ENCODE assay signal across 8 cellular contexts in genomic region chr4:3074078-3074845, GRCh38. TPM values are rescaled to one million over a fixed set of nuclear protein-coding genes. Genes with fewer than 3 reads are reported as not detected.
DNase-seq lines count a peak whose midpoint lies in the region; ATAC-seq and TF ChIP-seq lines count a peak whose summit lies in the region.

Gene HTT, plus strand, starts transcription at chr4:3074681. Its CDS starts 145 bp downstream, at chr4:3074826.
Gene HTT-AS, minus strand, starts transcription at chr4:3074538.

- peak within 1 kb of the TSS; percentile 87 for H2BK5ac ChIP-seq in trophoblast cell (ENCODE audit: low read depth, low read length, poor library complexity)

- no peak within 1 kb of the TSS for H2AK5ac ChIP-seq in trophoblast cell (ENCODE audit: low read length)

- H3K9ac ChIP-seq in SU-DHL-6 (ENCODE audit: low read length) (peak within 1 kb of the TSS; percentile 79), trophoblast cell (ENCODE audit: low read length) (peak within 1 kb of the TSS; percentile 89)

- peak within 1 kb of the TSS; percentile 78 for H4K91ac ChIP-seq in trophoblast cell (ENCODE audit: low read depth, low read length)

- H2AFZ ChIP-seq in SU-DHL-6 (ENCODE audit: low read depth, low read length, severe bottlenecking) (peak within 1 kb of the TSS; percentile 91), trophoblast cell (ENCODE audit: insufficient read depth, low read length, poor library complexity) (peak within 1 kb of the TSS; percentile 81)

- no CpG with 5 or more reads among the region's 81 CpGs for WGBS in trophoblast cell (ENCODE audit: extremely low coverage, insufficient coverage, insufficient read length)
- WGBS in tibial nerve, 2 donors, result 0 to 1% methylated on average over 7 to 38 of the region's 81 CpGs

- peak within 1 kb of the TSS; percentile 73 for H3K14ac ChIP-seq in trophoblast cell (ENCODE audit: low read length)

- H4K20me1 ChIP-seq in SU-DHL-6 (ENCODE audit: low read depth, low read length), result no peaks in the 10 kb centered on the region; the same call in 1 of the 2 replicates

- H3K4me3 Mint-ChIP-seq in activated naive CD8-positive, alpha-beta T cell treated with anti-CD3 and anti-CD28 coated beads, Interleukin-2, amount 50 U/mL, for 24 hours, result peak within 1 kb of the TSS; percentile 91

- H3K27me3 ChIP-seq in SU-DHL-6 (ENCODE audit: low read length) (no peaks in the 10 kb centered on the region), trophoblast cell (ENCODE audit: insufficient read depth, low read length) (no peaks in the 10 kb centered on the region), tibial nerve (no peaks in the 10 kb centered on the region)

- peak; percentile 84 for ATAC-seq in HG02763 (IDR thresholded peaks at IDR 0.05; ENCODE audit: unreplicated experiment)
- ATAC-seq in activated naive CD8-positive, alpha-beta T cell treated with anti-CD3 and anti-CD28 coated beads, Interleukin-2, amount 50 U/mL, for 24 hours, result peak; percentile 92

- TF ChIP-seq POLR2A in tibial nerve (IDR thresholded peaks at IDR 0.05), result peak; percentile 43 to 75

- H3K36me3 ChIP-seq in SU-DHL-6 (ENCODE audit: low read length) (no peaks in the 10 kb centered on the region), trophoblast cell (ENCODE audit: control insufficient read depth in 1 of 2, insufficient read depth in 2 of 2, low read length in 2 of 2) (no peaks in the 10 kb centered on the region), tibial nerve (peaks cover 0 to 3% (median 0%) of the 10 kb centered on the region in 3 donors)

- peak within 1 kb of the TSS; percentile 84 for H3K27ac Mint-ChIP-seq in activated naive CD8-positive, alpha-beta T cell treated with anti-CD3 and anti-CD28 coated beads, Interleukin-2, amount 50 U/mL, for 24 hours

- H3K4me2 ChIP-seq in SU-DHL-6 (ENCODE audit: low read depth, low read length, poor library complexity, severe bottlenecking) (peak within 1 kb of the TSS; percentile 83), trophoblast cell (ENCODE audit: low read length) (peak within 1 kb of the TSS; percentile 100)

- peaks cover 7% of the 10 kb centered on the region for H3K79me1 ChIP-seq in trophoblast cell (ENCODE audit: low read length)

- peak within 1 kb of the TSS; percentile 93 for H3K4me3 ChIP-seq in GM12875 (ENCODE audit: low read depth, low read length)
- peak within 1 kb of the TSS; percentile 73 for H3K4me3 ChIP-seq in SU-DHL-6 (ENCODE audit: insufficient read depth, low read length, poor library complexity, severe bottlenecking)
- H3K4me3 ChIP-seq in trophoblast cell (ENCODE audit: low read depth, low read length), result peak within 1 kb of the TSS; percentile 96
- H3K4me3 ChIP-seq in tibial nerve, result peak within 1 kb of the TSS; percentile 66 to 94 (median 92)

- intact Hi-C loops in cardiac septum (cut with DNase I), result loop anchor here (10.0 kb wide), 1 partner anchor 881 kb away; no protein-coding TSS in a partner anchor

- H4K8ac ChIP-seq in trophoblast cell (ENCODE audit: low read depth, low read length), result peak within 1 kb of the TSS; percentile 93

- H3K18ac ChIP-seq in trophoblast cell (ENCODE audit: low read length), result peak within 1 kb of the TSS; percentile 93

- no peak within 1 kb of the TSS for H3K23ac ChIP-seq in trophoblast cell (ENCODE audit: low read length)

- no peaks in the 10 kb centered on the region for H3K27me3 Mint-ChIP-seq in activated naive CD8-positive, alpha-beta T cell treated with anti-CD3 and anti-CD28 coated beads, Interleukin-2, amount 50 U/mL, for 24 hours

- no peak for TF ChIP-seq CTCF in GM12875 (IDR thresholded peaks at IDR 0.05; ENCODE audit: borderline replicate concordance, insufficient read depth, low read depth, low read length)
- no peak for TF ChIP-seq CTCF in SU-DHL-6 (IDR thresholded peaks at IDR 0.05; ENCODE audit: insufficient read depth, low read length, poor library complexity, severe bottlenecking)
- peak in 3 of 5 experiments; percentile 21 to 39 (median 37) for TF ChIP-seq CTCF in tibial nerve (IDR thresholded peaks at IDR 0.05)

- peaks cover 29% of the 10 kb centered on the region for H3K4me1 Mint-ChIP-seq in activated naive CD8-positive, alpha-beta T cell treated with anti-CD3 and anti-CD28 coated beads, Interleukin-2, amount 50 U/mL, for 24 hours

- H3K27ac ChIP-seq in SU-DHL-6 (ENCODE audit: low read depth, low read length), result peak within 1 kb of the TSS; percentile 67
- H3K27ac ChIP-seq in trophoblast cell (ENCODE audit: low read depth, low read length), result peak within 1 kb of the TSS; percentile 70
- peak within 1 kb of the TSS; percentile 86 to 93 (median 90) for H3K27ac ChIP-seq in tibial nerve

- DNase-seq in NCI-H128 (lab: John Stamatoyannopoulos, UW; ENCODE audit: unreplicated experiment) (peak; percentile 71), cardiac septum (ENCODE audit: low spot score) (peak; percentile 99), trophoblast cell (peak; percentile 93 to 97), tibial nerve (ENCODE audit: low spot score in 2 of 2) (peak; percentile 96)
- DNase-seq in activated naive CD8-positive, alpha-beta T cell treated with anti-CD3 and anti-CD28 coated beads, Interleukin-2, amount 50 U/mL, for 24 hours, result peak; percentile 97

- peak within 1 kb of the TSS; percentile 92 for H4K12ac ChIP-seq in trophoblast cell (ENCODE audit: low read depth, low read length)

- H3K79me2 ChIP-seq in SU-DHL-6 (ENCODE audit: insufficient read depth, low read length), result peaks cover 44% of the 10 kb centered on the region
- H3K79me2 ChIP-seq in trophoblast cell (ENCODE audit: control insufficient read depth, insufficient read depth, low read length, poor library complexity), result peaks cover 6% of the 10 kb centered on the region

- H2BK120ac ChIP-seq in trophoblast cell (ENCODE audit: insufficient read depth, low read length, poor library complexity), result peak within 1 kb of the TSS; percentile 68

- H3F3A ChIP-seq in SU-DHL-6 (ENCODE audit: insufficient read depth), result peaks cover 13% of the 10 kb centered on the region

- H3K9me3 Mint-ChIP-seq in activated naive CD8-positive, alpha-beta T cell treated with anti-CD3 and anti-CD28 coated beads, Interleukin-2, amount 50 U/mL, for 24 hours, result no peaks in the 10 kb centered on the region

- peaks cover 2% of the 10 kb centered on the region for H3K36me3 Mint-ChIP-seq in activated naive CD8-positive, alpha-beta T cell treated with anti-CD3 and anti-CD28 coated beads, Interleukin-2, amount 50 U/mL, for 24 hours (ENCODE audit: low read depth)

- H3K4ac ChIP-seq in trophoblast cell (ENCODE audit: low read depth, low read length), result peak within 1 kb of the TSS; percentile 52

- H2BK12ac ChIP-seq in trophoblast cell (ENCODE audit: low read length), result no peak within 1 kb of the TSS

- TF ChIP-seq EP300 in tibial nerve (IDR thresholded peaks at IDR 0.05), result peak in 1 of 2 donors; percentile 77

- H3K4me1 ChIP-seq in trophoblast cell (ENCODE audit: control insufficient read depth in 1 of 2, insufficient read depth in 2 of 2, low read length in 2 of 2) (peaks cover 8 to 9% of the 10 kb centered on the region in 2 experiments), tibial nerve (peaks cover 0 to 45% (median 19%) of the 10 kb centered on the region in 4 donors)

- no peaks in the 10 kb centered on the region for H3K9me2 ChIP-seq in SU-DHL-6 (replicated peaks; ENCODE audit: insufficient read depth, low read length)

- H3K9me3 ChIP-seq in SU-DHL-6 (ENCODE audit: insufficient read depth, low read length) (no peaks in the 10 kb centered on the region), trophoblast cell (ENCODE audit: insufficient read depth, low read depth, low read length) (peaks cover 2% of the 10 kb centered on the region), tibial nerve (no peaks in the 10 kb centered on the region)

RNA-seq across cellular contexts. Expression of gene HTT, which starts in this region (rescaled TPM):
- total RNA-seq in cardiac septum (35.1 TPM), tibial nerve (10 to 100 TPM; 62.2 to 93.6 (median 81.2) TPM)
- polyA plus RNA-seq in trophoblast cell (2013), result 27.4 and 27.8 TPM in 2 replicates

RNA-seq across cellular contexts. Expression of gene HTT-AS, which starts in this region (rescaled TPM):
- total RNA-seq in cardiac septum (not detected), tibial nerve (not detected)
- polyA plus RNA-seq in trophoblast cell (2013), result not detected in 2 replicates

Comparison
In these comparisons a context has a peak if more than half of its experiments do, and no peak if none do; other contexts are left out.
1. Peak in every context shown above with its lines: DNase-seq, ATAC-seq, H3K4me3 ChIP-seq and H3K27ac ChIP-seq.
2. CTCF ChIP-seq: peak in tibial nerve (3 of 5); none in GM12875 (single experiment) and SU-DHL-6 (single experiment).